ENCODE assay signal across 24 cellular contexts in genomic region chr4:17567267-17567666, GRCh38. TPM values are rescaled to one million over a fixed set of nuclear protein-coding genes. Genes with fewer than 3 reads are reported as not detected.
"Had no signal": no experiment of that assay in that cellular context is flagged by ENCODE, and none has a peak within 500 bp of the region (broad histone marks: within the 10 kb centered on the region; RNA-seq: fewer than 3 reads in every experiment).

No MANE protein-coding gene starts in this region.

- H3K36me3 Mint-ChIP-seq: natural killer cell; neural progenitor cell; stimulated activated effector memory CD8-positive, alpha-beta T cell treated with anti-CD3 and anti-CD28 coated beads, Interleukin-12 subunit alpha, Interleukin-12 subunit beta, amount 100 ng/mL, for 72 hours had no signal

- H3K27me3 ChIP-seq: dorsolateral prefrontal cortex, gastroesophageal sphincter, neural progenitor cell, ovary, testis, tibial nerve had no signal

- ATAC-seq: gastroesophageal sphincter; left colon; mucosa of descending colon; natural killer cell; right cardiac atrium; stimulated activated effector memory CD8-positive, alpha-beta T cell treated with anti-CD3 and anti-CD28 coated beads, Interleukin-12 subunit alpha, Interleukin-12 subunit beta, amount 100 ng/mL, for 72 hours; stimulated activated naive CD8-positive, alpha-beta T cell treated with anti-CD3 and anti-CD28 coated beads, Interleukin-15, Interleukin-2, amounts not matched to agents 100 U/mL and 50 U/mL, for 24 hours had no signal

- H3K4me3 Mint-ChIP-seq: central memory CD8-positive, alpha-beta T cell; natural killer cell; neural progenitor cell; stimulated activated effector memory CD8-positive, alpha-beta T cell treated with anti-CD3 and anti-CD28 coated beads, Interleukin-12 subunit alpha, Interleukin-12 subunit beta, amount 100 ng/mL, for 72 hours had no signal

- H3K27ac Mint-ChIP-seq: natural killer cell; neural progenitor cell; stimulated activated effector memory CD8-positive, alpha-beta T cell treated with anti-CD3 and anti-CD28 coated beads, Interleukin-12 subunit alpha, Interleukin-12 subunit beta, amount 100 ng/mL, for 72 hours had no signal

- H3K27ac ChIP-seq: dorsolateral prefrontal cortex, gastroesophageal sphincter, neural progenitor cell, ovary, testis, tibial nerve had no signal

- H3K9me3 Mint-ChIP-seq: central memory CD8-positive, alpha-beta T cell; natural killer cell; stimulated activated effector memory CD8-positive, alpha-beta T cell treated with anti-CD3 and anti-CD28 coated beads, Interleukin-12 subunit alpha, Interleukin-12 subunit beta, amount 100 ng/mL, for 72 hours had no signal

- H3K9ac ChIP-seq: neural progenitor cell had no signal

- DNase-seq: cortex of kidney; dorsolateral prefrontal cortex; effector CD8-positive, alpha-beta T cell; left colon; mammary epithelial cell; mucosa of descending colon; natural killer cell; nucleus accumbens; ovary; right cardiac atrium; stimulated activated CD4-positive, alpha-beta T cell treated with anti-CD3 and anti-CD28 coated beads, Interleukin-4, amount 100 ng/mL, for 1 hour; stimulated activated CD8-positive, alpha-beta memory T cell treated with anti-CD3 and anti-CD28 coated beads, Interleukin-4, amount 100 ng/mL, for 48 hours; stimulated activated naive CD8-positive, alpha-beta T cell treated with anti-CD3 and anti-CD28 coated beads, Interleukin-15, Interleukin-2, amounts not matched to agents 100 U/mL and 50 U/mL, for 24 hours; testis had no signal

- H3K9me3 ChIP-seq: gastroesophageal sphincter, mucosa of descending colon, ovary, testis, tibial nerve had no signal

- H3K4me1 ChIP-seq: gastroesophageal sphincter, neural progenitor cell, testis, tibial nerve had no signal

- H2AFZ ChIP-seq: neural progenitor cell had no signal

- H3K4me3 ChIP-seq: dorsolateral prefrontal cortex, gastroesophageal sphincter, mucosa of descending colon, neural progenitor cell, ovary, smooth muscle cell, testis, tibial nerve had no signal

- H3K4me1 Mint-ChIP-seq: central memory CD8-positive, alpha-beta T cell; natural killer cell; neural progenitor cell; stimulated activated effector memory CD8-positive, alpha-beta T cell treated with anti-CD3 and anti-CD28 coated beads, Interleukin-12 subunit alpha, Interleukin-12 subunit beta, amount 100 ng/mL, for 72 hours had no signal

- H3K36me3 ChIP-seq: gastroesophageal sphincter, neural progenitor cell, ovary, tibial nerve had no signal

- H3K4me2 ChIP-seq: neural progenitor cell, smooth muscle cell had no signal

RNA-seq across cellular contexts. Expression of gene CLRN2, which starts 52.3 kb away (rescaled TPM):
- total RNA-seq: dorsolateral prefrontal cortex, gastroesophageal sphincter, kidney epithelial cell, left colon, lower leg skin, mammary epithelial cell, mucosa of descending colon, natural killer cell, ovary, posterior vena cava, right cardiac atrium, smooth muscle cell, testis, tibial nerve, ureter had no signal
